Comparison of ENCODE assay signal across 16 cellular contexts in the genomic region with DNA sequence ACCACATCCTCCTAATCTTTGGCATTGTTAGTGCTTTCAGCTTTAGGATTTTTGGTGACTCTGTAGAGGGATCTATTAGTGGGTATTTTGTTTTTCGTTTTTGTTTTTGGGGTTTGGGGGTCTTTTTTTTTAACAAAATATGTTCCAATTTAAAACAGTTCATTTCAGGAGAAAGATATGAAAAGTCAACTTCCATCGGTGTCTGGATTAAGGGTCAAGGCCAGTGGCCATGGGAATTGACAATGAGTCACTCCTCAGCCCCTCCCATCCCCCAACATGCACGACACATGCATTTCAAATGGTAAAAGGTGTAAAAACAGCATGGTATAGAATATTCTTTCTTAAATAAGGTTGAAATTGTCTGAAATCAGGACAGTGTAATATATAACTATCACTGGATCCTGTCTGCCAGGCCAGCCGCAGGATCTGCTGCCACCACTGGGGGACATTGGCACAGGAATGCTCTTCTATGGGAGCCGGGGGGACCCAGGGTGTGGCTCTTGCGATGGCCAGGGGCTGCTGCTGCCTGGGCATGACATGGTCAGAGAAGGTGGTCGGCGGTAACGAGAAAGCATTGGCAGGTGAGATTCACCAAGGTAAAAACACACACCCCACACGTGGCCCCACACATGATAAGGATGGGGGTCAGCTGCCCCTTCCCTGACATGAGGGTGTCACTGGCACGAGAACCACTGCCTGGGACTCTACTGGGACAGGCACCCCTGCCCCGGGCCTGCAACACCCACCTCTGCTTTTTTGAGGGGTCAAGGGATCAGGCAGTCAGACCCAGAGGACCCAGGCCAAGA.
A peak's percentile ranks its signal among the peaks of the same experiment; 100 is the strongest.
DNase-seq lines count a peak whose midpoint lies in the region; ATAC-seq and TF ChIP-seq lines count a peak whose summit lies in the region.
"Had no signal": no experiment of that assay in that cellular context is flagged by ENCODE, and none has a peak within 500 bp of the region (broad histone marks: within the 10 kb centered on the region; RNA-seq: fewer than 3 reads in every experiment).

No MANE protein-coding gene starts in this region.

- no peaks in the 10 kb centered on the region for H3K36me3 ChIP-seq in Loucy (ENCODE audit: insufficient read depth, low read length)
- H3K36me3 ChIP-seq: neutrophil had no signal

- H3K79me2 ChIP-seq in Loucy (ENCODE audit: insufficient read depth, low read length): no peaks in the 10 kb centered on the region

- H3K4me3 ChIP-seq in Loucy (ENCODE audit: low read length, poor library complexity, severe bottlenecking): no peak overlapping the region

- no peaks in the 10 kb centered on the region for H3K4me1 ChIP-seq in Loucy (ENCODE audit: insufficient read depth, low read length, poor library complexity, severe bottlenecking)

- H3K27ac Mint-ChIP-seq in chondrocyte (ENCODE audit: unreplicated experiment) (no peak overlapping the region), neural crest cell (ENCODE audit: unreplicated experiment) (no peak overlapping the region)
- H3K27ac Mint-ChIP-seq: activated naive CD8-positive, alpha-beta T cell treated with anti-CD3 and anti-CD28 coated beads, Interleukin-2, amount 10 ng/mL, durations not matched to agents 7 days and 5 days; T-helper 2 cell treated with Interferon-gamma antibody and Interleukin-4, amounts not matched to agents 5 μg/mL and 100 μg/mL, for 36 hours had no signal

- H3K4me3 Mint-ChIP-seq in chondrocyte (ENCODE audit: unreplicated experiment): no peak overlapping the region
- H3K4me3 Mint-ChIP-seq in neural crest cell: no peak overlapping the region
- H3K4me3 Mint-ChIP-seq: activated naive CD8-positive, alpha-beta T cell treated with anti-CD3 and anti-CD28 coated beads, Interleukin-2, amount 10 ng/mL, durations not matched to agents 7 days and 5 days; T-helper 2 cell treated with Interferon-gamma antibody and Interleukin-4, amounts not matched to agents 5 μg/mL and 100 μg/mL, for 36 hours had no signal

- H3K9me3 Mint-ChIP-seq in chondrocyte (ENCODE audit: low read depth) (no peaks in the 10 kb centered on the region), neural crest cell (no peaks in the 10 kb centered on the region)
- H3K9me3 Mint-ChIP-seq: activated naive CD8-positive, alpha-beta T cell treated with anti-CD3 and anti-CD28 coated beads, Interleukin-2, amount 10 ng/mL, durations not matched to agents 7 days and 5 days; T-helper 2 cell treated with Interferon-gamma antibody and Interleukin-4, amounts not matched to agents 5 μg/mL and 100 μg/mL, for 36 hours had no signal

- no peaks in the 10 kb centered on the region for H3K9me3 ChIP-seq in Loucy (ENCODE audit: insufficient read depth, low read depth, low read length)
- H3K9me3 ChIP-seq: neutrophil had no signal

- no peak for ATAC-seq in GM21528 (IDR thresholded peaks at IDR 0.05; ENCODE audit: low FRiP score, unreplicated experiment)
- ATAC-seq: sciatic nerve had no signal

- H3K27me3 Mint-ChIP-seq in chondrocyte (ENCODE audit: low read depth) (no peaks in the 10 kb centered on the region), neural crest cell (ENCODE audit: low read depth) (no peaks in the 10 kb centered on the region)

- no peaks in the 10 kb centered on the region for H3K9me2 ChIP-seq in Loucy (replicated peaks; ENCODE audit: low read depth, low read length)

- no peaks in the 10 kb centered on the region for H4K20me1 ChIP-seq in Loucy (ENCODE audit: insufficient read depth, low read length, poor library complexity, severe bottlenecking)

- H3K27me3 ChIP-seq in Loucy (ENCODE audit: insufficient read depth, low read length, poor library complexity, severe bottlenecking): no peaks in the 10 kb centered on the region

- H2AFZ ChIP-seq in Loucy (ENCODE audit: low read length): no peak overlapping the region

- no peak overlapping the region for H3K9ac ChIP-seq in Loucy (ENCODE audit: low read depth, low read length, poor library complexity, severe bottlenecking)

- DNase-seq in AG20443 (ENCODE audit: low spot score) (peak; percentile 9), chondrocyte (ENCODE audit: low spot score) (peak; percentile 61), neural crest cell (ENCODE audit: low read depth, low spot score) (no peak), HCEC 1CT (no peak), NCI-H2029 treated with DMSO at 0.1 percent for 48 hours (lab: John Stamatoyannopoulos, UW) (no peak), NCI-H524 treated with DMSO at 0.1 percent for 48 hours (lab: John Stamatoyannopoulos, UW) (no peak)
- DNase-seq: activated CD4-positive, CD25-positive, alpha-beta regulatory T cell treated with anti-CD3 and anti-CD28 coated beads, Interleukin-2, amount 50 U/mL, for 72 hours; activated naive CD8-positive, alpha-beta T cell treated with anti-CD3 and anti-CD28 coated beads, Interleukin-2, amount 10 ng/mL, durations not matched to agents 7 days and 5 days; NCI-H1930; NCI-H446 treated with DMSO at 0.1 percent for 48 hours; stimulated activated CD4-positive, alpha-beta T cell treated with anti-CD3 and anti-CD28 coated beads, Interleukin-2, amount 100 ng/mL, for 48 hours had no signal

- H3K36me3 Mint-ChIP-seq in chondrocyte (ENCODE audit: low read depth) (no peaks in the 10 kb centered on the region), neural crest cell (ENCODE audit: low read depth) (no peaks in the 10 kb centered on the region)
- H3K36me3 Mint-ChIP-seq: activated naive CD8-positive, alpha-beta T cell treated with anti-CD3 and anti-CD28 coated beads, Interleukin-2, amount 10 ng/mL, durations not matched to agents 7 days and 5 days had no signal

- TF ChIP-seq CTCF in Loucy (conservative IDR thresholded peaks at IDR 0.05; ENCODE audit: low read length) (peak; percentile 21; the same call in 1 of the 2 replicates), chondrocyte (IDR thresholded peaks at IDR 0.05) (peak; percentile 45), neural crest cell (conservative IDR thresholded peaks at IDR 0.05) (peak; percentile 35)

- no peak overlapping the region for H3K4me2 ChIP-seq in Loucy (ENCODE audit: low read depth, low read length, poor library complexity, severe bottlenecking)

- H3K4me1 Mint-ChIP-seq in chondrocyte (ENCODE audit: low read depth) (no peaks in the 10 kb centered on the region), neural crest cell (no peaks in the 10 kb centered on the region)

- no peaks in the 10 kb centered on the region for H3F3A ChIP-seq in Loucy (ENCODE audit: low read depth)

Comparison
In these comparisons a context has a peak if more than half of its experiments do, and no peak if none do; other contexts are left out.
1. DNase-seq: peak in AG20443 (single experiment) and chondrocyte (single experiment); none in neural crest cell (single experiment), HCEC 1CT (single experiment), NCI-H2029 treated with DMSO at 0.1 percent for 48 hours (single experiment) and NCI-H524 treated with DMSO at 0.1 percent for 48 hours (single experiment).
2. Peak in every context shown above with its lines, with median percentiles within 50 percentile points of each other: CTCF ChIP-seq.